Comparison of ENCODE assay signal across 21 cellular contexts in the genomic region with DNA sequence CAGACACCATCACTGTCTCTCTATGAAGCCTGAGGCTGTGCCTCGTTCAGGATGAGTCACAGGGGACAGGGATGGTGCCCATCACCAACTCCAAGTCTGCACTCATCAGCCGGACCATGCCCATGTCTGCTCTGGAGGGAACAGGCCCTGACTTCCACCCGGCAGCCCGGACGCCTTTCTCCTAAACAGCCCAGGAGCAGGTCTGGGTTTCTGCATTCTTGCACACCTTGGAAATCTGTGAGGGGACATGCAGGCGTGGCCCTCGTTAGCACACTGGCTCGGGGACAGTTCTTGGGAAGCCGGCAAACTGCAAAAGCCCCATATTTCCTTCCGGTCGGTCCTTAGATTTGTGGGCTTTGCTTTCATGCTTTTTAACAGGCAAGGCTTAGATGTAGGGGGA.
A peak's percentile ranks its signal among the peaks of the same experiment; 100 is the strongest.
DNase-seq lines count a peak whose midpoint lies in the region; ATAC-seq lines count a peak whose summit lies in the region.
"Had no signal": no experiment of that assay in that cellular context is flagged by ENCODE, and none has a peak within 500 bp of the region (broad histone marks: within the 10 kb centered on the region; RNA-seq: fewer than 3 reads in every experiment).

No MANE protein-coding gene starts in this region.

- intact Hi-C loops in Right ventricle myocardium inferior (cut with DNase I) = no loop called here
- intact Hi-C loops in Right ventricle myocardium superior (cut with DNase I) = no loop called here

- H3K36me3 Mint-ChIP-seq in stimulated activated effector memory CD8-positive, alpha-beta T cell treated with anti-CD3 and anti-CD28 coated beads, Interleukin-12 subunit alpha, Interleukin-12 subunit beta, amount 100 ng/mL, for 72 hours = no peaks in the 10 kb centered on the region
- H3K36me3 Mint-ChIP-seq: CD14-positive monocyte had no signal

- ATAC-seq in Right ventricle myocardium inferior (no peak), Right ventricle myocardium superior (ENCODE audit: poor library complexity) (no peak), HG02571 (IDR thresholded peaks at IDR 0.05; ENCODE audit: unreplicated experiment) (no peak)
- ATAC-seq in stimulated activated effector memory CD8-positive, alpha-beta T cell treated with anti-CD3 and anti-CD28 coated beads, Interleukin-12 subunit alpha, Interleukin-12 subunit beta, amount 100 ng/mL, for 72 hours = no peak
- ATAC-seq: A549, GM12878 had no signal

- peak overlapping the region; percentile 21 for H3K27ac Mint-ChIP-seq in stimulated activated effector memory CD8-positive, alpha-beta T cell treated with anti-CD3 and anti-CD28 coated beads, Interleukin-12 subunit alpha, Interleukin-12 subunit beta, amount 100 ng/mL, for 72 hours
- H3K27ac Mint-ChIP-seq: CD14-positive monocyte; CD4-positive, CD25-positive, alpha-beta regulatory T cell; CD8-positive, alpha-beta memory T cell had no signal

- H3K4me3 Mint-ChIP-seq in stimulated activated effector memory CD8-positive, alpha-beta T cell treated with anti-CD3 and anti-CD28 coated beads, Interleukin-12 subunit alpha, Interleukin-12 subunit beta, amount 100 ng/mL, for 72 hours = no peak overlapping the region
- H3K4me3 Mint-ChIP-seq: CD14-positive monocyte; CD4-positive, alpha-beta memory T cell; CD8-positive, alpha-beta memory T cell had no signal

- H3K4me1 Mint-ChIP-seq in stimulated activated effector memory CD8-positive, alpha-beta T cell treated with anti-CD3 and anti-CD28 coated beads, Interleukin-12 subunit alpha, Interleukin-12 subunit beta, amount 100 ng/mL, for 72 hours = no peaks in the 10 kb centered on the region
- H3K4me1 Mint-ChIP-seq: CD14-positive monocyte; CD4-positive, CD25-positive, alpha-beta regulatory T cell; CD8-positive, alpha-beta memory T cell had no signal

- peak; percentile 52 for DNase-seq in Right ventricle myocardium inferior (ENCODE audit: missing footprints)
- DNase-seq in Right ventricle myocardium superior = no peak
- DNase-seq in islet precursor cell = peak; percentile 44
- no peak for DNase-seq in stimulated activated effector memory CD8-positive, alpha-beta T cell treated with anti-CD3 and anti-CD28 coated beads, Interleukin-12 subunit alpha, Interleukin-12 subunit beta, amount 100 ng/mL, for 72 hours (ENCODE audit: low spot score in 2 of 2)
- DNase-seq: BE2C; C1 segment of cervical spinal cord; CD4-positive, alpha-beta memory T cell; CD4-positive, CD25-positive, alpha-beta regulatory T cell; CD8-positive, alpha-beta memory T cell; COR-L47; DMS 273 treated with DMSO at 0.1 percent for 48 hours; DMS153; DMS53; DMS79; DND-41; EL; GDM1 had no signal

- H3K9me3 Mint-ChIP-seq in stimulated activated effector memory CD8-positive, alpha-beta T cell treated with anti-CD3 and anti-CD28 coated beads, Interleukin-12 subunit alpha, Interleukin-12 subunit beta, amount 100 ng/mL, for 72 hours = no peaks in the 10 kb centered on the region
- H3K9me3 Mint-ChIP-seq: CD14-positive monocyte; CD4-positive, alpha-beta memory T cell; CD8-positive, alpha-beta memory T cell had no signal

Comparison
In these comparisons a context has a peak if more than half of its experiments do, and no peak if none do; other contexts are left out.
1. DNase-seq: peak in Right ventricle myocardium inferior (single experiment) and islet precursor cell (single experiment); none in Right ventricle myocardium superior (single experiment) and stimulated activated effector memory CD8-positive, alpha-beta T cell treated with anti-CD3 and anti-CD28 coated beads, Interleukin-12 subunit alpha, Interleukin-12 subunit beta, amount 100 ng/mL, for 72 hours (0 of 2).